ENCODE assay signal across 28 cellular contexts in genomic region chr14:47189911-47190503, GRCh38.
"Had no signal": no experiment of that assay in that cellular context is flagged by ENCODE, and none has a peak within 500 bp of the region (broad histone marks: within the 10 kb centered on the region; RNA-seq: fewer than 3 reads in every experiment).

No MANE protein-coding gene starts in this region.

- H3K27me3 ChIP-seq: adrenal gland, body of pancreas, esophagus squamous epithelium, gastroesophageal sphincter, heart right ventricle had no signal

- H3K27ac ChIP-seq: adrenal gland, body of pancreas, epithelial cell of prostate, esophagus squamous epithelium, gastroesophageal sphincter, heart right ventricle had no signal

- H3K9me3 ChIP-seq: body of pancreas, esophagus squamous epithelium, gastroesophageal sphincter, heart right ventricle had no signal

- H3K4me1 ChIP-seq: adrenal gland, body of pancreas, esophagus squamous epithelium, gastroesophageal sphincter, heart right ventricle had no signal

- DNase-seq: activated CD4-positive, alpha-beta memory T cell treated with anti-CD3 and anti-CD28 coated beads for 36 hours; activated CD4-positive, alpha-beta T cell treated with anti-CD3 and anti-CD28 coated beads for 36 hours; activated CD4-positive, alpha-beta T cell treated with anti-CD3 and anti-CD28 coated beads, Interleukin-2, amount 10 ng/mL, durations not matched to agents 24 days and 14 days; activated CD4-positive, CD25-positive, alpha-beta regulatory T cell; activated CD4-positive, CD25-positive, alpha-beta regulatory T cell treated with anti-CD3 and anti-CD28 coated beads, Interleukin-2, amount 50 U/mL, for 72 hours; activated CD8-positive, alpha-beta memory T cell treated with anti-CD3 and anti-CD28 coated beads, Interleukin-2, amount 10 ng/mL, durations not matched to agents 7 days and 5 days; activated CD8-positive, alpha-beta memory T cell treated with anti-CD3 and anti-CD28 coated beads, Interleukin-2, amount 50 U/mL, for 4 hours; activated CD8-positive, alpha-beta T cell treated with anti-CD3 and anti-CD28 coated beads, Interleukin-2, amount 10 ng/mL, durations not matched to agents 7 days and 5 days; activated effector memory CD4-positive, alpha-beta T cell treated with anti-CD3 and anti-CD28 coated beads, Interleukin-2, amount 50 U/mL, for 16 hours; activated naive CD4-positive, alpha-beta T cell treated with anti-CD3 and anti-CD28 coated beads for 36 hours; activated naive CD8-positive, alpha-beta T cell treated with anti-CD3 and anti-CD28 coated beads for 36 hours; activated naive CD8-positive, alpha-beta T cell treated with anti-CD3 and anti-CD28 coated beads, Interleukin-2, amount 50 U/mL, for 24 hours; activated T-cell treated with anti-CD3 and anti-CD28 coated beads, Interleukin-2, amount 50 U/mL, for 1 hour; activated T-cell treated with anti-CD3 and anti-CD28 coated beads, Interleukin-2, amount 50 U/mL, for 48 hours; adrenal gland; amygdala; aorta; body of pancreas; caudate nucleus; cortex of kidney; effector CD8-positive, alpha-beta T cell; esophagus squamous epithelium; foreskin melanocyte; heart right ventricle; T-helper 17 cell; T1000 had no signal

- H3K4me3 ChIP-seq: adrenal gland, body of pancreas, esophagus squamous epithelium, gastroesophageal sphincter, heart right ventricle had no signal

- H3K36me3 ChIP-seq: adrenal gland, esophagus squamous epithelium, gastroesophageal sphincter, heart right ventricle had no signal
